In the genomic region with DNA sequence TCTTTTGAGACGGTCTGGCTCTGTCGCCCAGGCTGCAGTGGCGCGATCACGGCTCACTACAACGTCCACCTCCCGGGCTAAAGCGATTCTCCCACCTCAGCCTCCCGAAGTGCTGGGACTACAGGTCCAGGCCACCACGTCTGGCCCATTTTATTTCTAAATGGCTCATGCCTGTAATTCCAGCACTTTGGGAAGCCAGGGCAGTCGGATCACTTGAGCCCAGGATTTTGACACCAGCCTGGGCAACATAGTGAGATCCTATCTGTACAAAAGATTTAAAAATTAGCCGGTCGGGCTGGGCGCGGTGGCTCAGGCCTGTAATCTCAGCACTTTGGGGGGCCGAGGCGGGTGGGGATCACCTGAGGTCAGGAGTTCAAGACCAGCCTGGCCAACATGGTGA, we compare ENCODE assay signal across 10 cellular contexts. TPM values are rescaled to one million over a fixed set of nuclear protein-coding genes. Genes with fewer than 3 reads are reported as not detected.
"Had no signal": no experiment of that assay in that cellular context is flagged by ENCODE, and none has a peak within 500 bp of the region (broad histone marks: within the 10 kb centered on the region; RNA-seq: fewer than 3 reads in every experiment).

No MANE protein-coding gene starts in this region.

- H3K9ac ChIP-seq: KMS-11 had no signal

- FAIRE-seq: HTR-8/SVneo, K562 had no signal

- H3K36me3 Mint-ChIP-seq: IgD-negative memory B cell had no signal

- H3K27ac ChIP-seq: HL-60, KMS-11 had no signal

- DNase-seq: IMR-90, KBM-7, KG1 had no signal

- H3K9me3 Mint-ChIP-seq: IgD-negative memory B cell had no signal

RNA-seq across cellular contexts. Expression of gene EFHD1, which starts 26.4 kb away (rescaled TPM):
- total RNA-seq: HT-29, HT1080, IMR-90 had no signal
